In genomic region chr3:123755508-123755907, GRCh38 we compare ENCODE assay signal across 31 cellular contexts.
DNase-seq lines count a peak whose midpoint lies in the region; ATAC-seq and TF ChIP-seq lines count a peak whose summit lies in the region.
"Had no signal": no experiment of that assay in that cellular context is flagged by ENCODE, and none has a peak within 500 bp of the region (broad histone marks: within the 10 kb centered on the region; RNA-seq: fewer than 3 reads in every experiment).

No MANE protein-coding gene starts in this region.

- in situ Hi-C loops in transverse colon (cut with MboI; ENCODE audit: low pct_ligation_motif_present in 1 of 4, low pct_unique_long_range_greater_than_20kb in 1 of 4, low sequenced_read_pairs in 3 of 4) = no loop called here

- H3K4me3 Mint-ChIP-seq in stimulated activated memory B cell treated with anti-CD40 and anti-IgM and Interleukin-4, amounts not matched to agents 10 μg/mL and 1 μg/mL and 100 μg/mL, for 72 hours = no peak overlapping the region
- H3K4me3 Mint-ChIP-seq: activated CD4-positive, alpha-beta T cell treated with anti-CD3 and anti-CD28 coated beads for 36 hours; activated naive CD4-positive, alpha-beta T cell treated with anti-CD3 and anti-CD28 coated beads, Interleukin-2, amount 50 U/mL, for 24 hours; T-cell had no signal

- H3K4me3 ChIP-seq in body of pancreas (no peak overlapping the region), right lobe of liver (peak overlapping the region in 2 of 3 donors; percentile 13 to 28), transverse colon (no peak overlapping the region)
- H3K4me3 ChIP-seq: lower lobe of right lung, upper lobe of left lung had no signal

- no peak overlapping the region for H3K27ac Mint-ChIP-seq in stimulated activated memory B cell treated with anti-CD40 and anti-IgM and Interleukin-4, amounts not matched to agents 10 μg/mL and 1 μg/mL and 100 μg/mL, for 72 hours
- H3K27ac Mint-ChIP-seq: activated CD4-positive, alpha-beta T cell treated with anti-CD3 and anti-CD28 coated beads for 36 hours; activated naive CD4-positive, alpha-beta T cell treated with anti-CD3 and anti-CD28 coated beads, Interleukin-2, amount 50 U/mL, for 24 hours; T-cell had no signal

- peak overlapping the region; percentile 11 to 76 (median 72) for H3K27ac ChIP-seq in body of pancreas
- peak overlapping the region; percentile 37 to 76 (median 73) for H3K27ac ChIP-seq in right lobe of liver
- H3K27ac ChIP-seq in transverse colon = peak overlapping the region; percentile 29 to 57 (median 46)
- H3K27ac ChIP-seq: epithelial cell of prostate, foreskin keratinocyte, lower lobe of right lung had no signal

- no peak for TF ChIP-seq EP300 in transverse colon (IDR thresholded peaks at IDR 0.05; ENCODE audit: low read depth)

- TF ChIP-seq CTCF in body of pancreas (IDR thresholded peaks at IDR 0.05) = no peak
- no peak for TF ChIP-seq CTCF in right lobe of liver (IDR thresholded peaks at IDR 0.05)
- no peak for TF ChIP-seq CTCF in transverse colon (IDR thresholded peaks at IDR 0.05)

- no peaks in the 10 kb centered on the region for H3K9me3 ChIP-seq in body of pancreas
- no peaks in the 10 kb centered on the region for H3K9me3 ChIP-seq in right lobe of liver
- H3K9me3 ChIP-seq in transverse colon = no peaks in the 10 kb centered on the region
- H3K9me3 ChIP-seq: BE2C, lower lobe of right lung, upper lobe of left lung had no signal

- no peaks in the 10 kb centered on the region for H3K27me3 ChIP-seq in body of pancreas
- H3K27me3 ChIP-seq in right lobe of liver = no peaks in the 10 kb centered on the region
- no peaks in the 10 kb centered on the region for H3K27me3 ChIP-seq in transverse colon
- H3K27me3 ChIP-seq: BE2C, foreskin keratinocyte, upper lobe of left lung had no signal

- 57 to 61% methylated on average over 2 of the region's 2 CpGs for WGBS in body of pancreas, 2 donors
- 43% methylated on average over 2 of the region's 2 CpGs for WGBS in right lobe of liver (ENCODE audit: insufficient coverage, low coverage, low lambda C conversion rate, missing lambda C conversion rate)
- WGBS in transverse colon (ENCODE audit: low coverage in 1 of 2), 2 donors = 33 to 74% methylated on average over 1 to 2 of the region's 2 CpGs

- peaks cover 31% of the 10 kb centered on the region for H3K27me3 Mint-ChIP-seq in stimulated activated memory B cell treated with anti-CD40 and anti-IgM and Interleukin-4, amounts not matched to agents 10 μg/mL and 1 μg/mL and 100 μg/mL, for 72 hours

- peak; percentile 6 for DNase-seq in DMS53 (lab: John Stamatoyannopoulos, UW)
- no peak for DNase-seq in DMS53 treated with DMSO at 0.1 percent for 48 hours (lab: John Stamatoyannopoulos, UW; ENCODE audit: unreplicated experiment)
- DNase-seq in body of pancreas = no peak
- DNase-seq in right lobe of liver = peak in 1 of 3 donors; percentile 64
- no peak for DNase-seq in transverse colon
- DNase-seq: 8988T; activated CD4-positive, alpha-beta T cell treated with anti-CD3 and anti-CD28 coated beads for 36 hours; activated T-cell treated with anti-CD3 and anti-CD28 coated beads, Interleukin-2, amount 50 U/mL, for 48 hours; anterior cingulate cortex; BE2C; caudate nucleus; COR-L47; foreskin keratinocyte; hippocampal formation; MV-4-11; NCI-H1694; NCI-H2227 treated with DMSO at 0.1 percent for 48 hours; NCI-H82; nucleus accumbens; OCI-M1; SHP77 treated with DMSO at 0.1 percent for 48 hours; stimulated activated CD4-positive, alpha-beta T cell treated with anti-CD3 and anti-CD28 coated beads, Interleukin-4, amount 100 ng/mL, for 1 hour; stimulated activated naive CD4-positive, alpha-beta T cell treated with Interleukin-2 at 50 U/mL for 16 hours; T-cell had no signal

- H3K36me3 Mint-ChIP-seq in stimulated activated memory B cell treated with anti-CD40 and anti-IgM and Interleukin-4, amounts not matched to agents 10 μg/mL and 1 μg/mL and 100 μg/mL, for 72 hours = no peaks in the 10 kb centered on the region
- H3K36me3 Mint-ChIP-seq: activated naive CD4-positive, alpha-beta T cell treated with anti-CD3 and anti-CD28 coated beads, Interleukin-2, amount 50 U/mL, for 24 hours; T-cell had no signal

- ATAC-seq in body of pancreas (peak; percentile 16), right lobe of liver (peak; percentile 34 to 54 (median 44)), HG02970 (IDR thresholded peaks at IDR 0.05; ENCODE audit: low FRiP score, unreplicated experiment) (no peak), HG03045 (IDR thresholded peaks at IDR 0.05; ENCODE audit: unreplicated experiment) (no peak)
- no peak for ATAC-seq in stimulated activated memory B cell treated with anti-CD40 and anti-IgM and Interleukin-4, amounts not matched to agents 10 μg/mL and 1 μg/mL and 100 μg/mL, for 72 hours
- ATAC-seq: activated CD4-positive, alpha-beta T cell treated with anti-CD3 and anti-CD28 coated beads for 36 hours; foreskin keratinocyte; T-cell had no signal

- no peaks in the 10 kb centered on the region for H3K9me3 Mint-ChIP-seq in stimulated activated memory B cell treated with anti-CD40 and anti-IgM and Interleukin-4, amounts not matched to agents 10 μg/mL and 1 μg/mL and 100 μg/mL, for 72 hours
- H3K9me3 Mint-ChIP-seq: activated naive CD4-positive, alpha-beta T cell treated with anti-CD3 and anti-CD28 coated beads, Interleukin-2, amount 50 U/mL, for 24 hours; T-cell had no signal

- H3K36me3 ChIP-seq in body of pancreas (replicated peaks in 1 of 2; ENCODE audit: insufficient read depth in 1 of 2, low read depth in 2 of 2) (no peaks in the 10 kb centered on the region), right lobe of liver (no peaks in the 10 kb centered on the region), transverse colon (no peaks in the 10 kb centered on the region)
- H3K36me3 ChIP-seq: BE2C, lower lobe of right lung, upper lobe of left lung had no signal

- intact Hi-C loops in body of pancreas (cut with DNase I) (no loop called here), right lobe of liver (cut with DNase I) (no loop called here), transverse colon (cut with DNase I; ENCODE audit: low total_unique reads) (no loop called here)

- TF ChIP-seq POLR2A in body of pancreas (IDR thresholded peaks at IDR 0.05) = no peak
- no peak for TF ChIP-seq POLR2A in right lobe of liver (IDR thresholded peaks at IDR 0.05)
- no peak for TF ChIP-seq POLR2A in transverse colon (IDR thresholded peaks at IDR 0.05)

- peaks cover 19% of the 10 kb centered on the region for H3K4me1 Mint-ChIP-seq in stimulated activated memory B cell treated with anti-CD40 and anti-IgM and Interleukin-4, amounts not matched to agents 10 μg/mL and 1 μg/mL and 100 μg/mL, for 72 hours
- H3K4me1 Mint-ChIP-seq: activated CD4-positive, alpha-beta T cell treated with anti-CD3 and anti-CD28 coated beads for 36 hours; activated naive CD4-positive, alpha-beta T cell treated with anti-CD3 and anti-CD28 coated beads, Interleukin-2, amount 50 U/mL, for 24 hours had no signal

- H3K4me1 ChIP-seq in body of pancreas (peaks cover 48% of the 10 kb centered on the region), right lobe of liver (peaks cover 0 to 84% (median 37%) of the 10 kb centered on the region in 4 donors), transverse colon (peaks cover 0 to 53% (median 23%) of the 10 kb centered on the region in 4 donors)
- H3K4me1 ChIP-seq: BE2C, foreskin keratinocyte had no signal

Comparison
In these comparisons a context has a peak if more than half of its experiments do, and no peak if none do; other contexts are left out.
1. ATAC-seq: peak in body of pancreas (single experiment) and right lobe of liver (4 of 4); none in HG02970 (single experiment), stimulated activated memory B cell treated with anti-CD40 and anti-IgM and Interleukin-4, amounts not matched to agents 10 μg/mL and 1 μg/mL and 100 μg/mL, for 72 hours (single experiment) and HG03045 (single experiment).
2. H3K4me3 ChIP-seq: peak in right lobe of liver (2 of 3); none in body of pancreas (0 of 2) and transverse colon (0 of 4).
3. Peak in every context shown above with its lines, with median percentiles within 50 percentile points of each other: H3K27ac ChIP-seq.